Comparison of ENCODE assay signal across 18 cellular contexts in genomic region chr5:166767858-166768257, GRCh38.
"Had no signal": no experiment of that assay in that cellular context is flagged by ENCODE, and none has a peak within 500 bp of the region (broad histone marks: within the 10 kb centered on the region; RNA-seq: fewer than 3 reads in every experiment).

No MANE protein-coding gene starts in this region.

- H3K4me3 ChIP-seq: MG63, SJSA1, SK-N-MC had no signal

- DNase-seq: KBM-7, MG63, NCI-H1092, NCI-H1436 treated with DMSO at 0.1 percent for 48 hours, NCI-H1694, NCI-H187 treated with DMSO at 0.1 percent for 48 hours, NCI-H2029 treated with DMSO at 0.1 percent for 48 hours, NCI-H2171 treated with DMSO at 0.1 percent for 48 hours, NCI-H345, NCI-H446 treated with DMSO at 0.1 percent for 48 hours, NCI-H510A treated with DMSO at 0.1 percent for 48 hours, NCI-H526, Right ventricle myocardium superior, RPMI8226, SIG-M5, T-helper 1 cell had no signal

- H3K36me3 ChIP-seq: MG63, SJSA1 had no signal

- H3K27ac ChIP-seq: SJSA1, SK-N-MC had no signal

- H3K27me3 ChIP-seq: MG63, SJSA1 had no signal

- H3K9me3 ChIP-seq: SJSA1 had no signal
